Comparison of ENCODE assay signal across 21 cellular contexts in genomic region chr21:16154961-16155360, GRCh38.
"Had no signal": no experiment of that assay in that cellular context is flagged by ENCODE, and none has a peak within 500 bp of the region (broad histone marks: within the 10 kb centered on the region; RNA-seq: fewer than 3 reads in every experiment).

No MANE protein-coding gene starts in this region.

- H3K36me3 Mint-ChIP-seq: activated naive CD8-positive, alpha-beta T cell; memory B cell; stimulated activated memory B cell treated with anti-CD40 and anti-IgM and Interleukin-4, amounts not matched to agents 10 μg/mL and 1 μg/mL and 100 μg/mL, for 72 hours had no signal

- H3K27ac ChIP-seq: stomach, transverse colon, WERI-Rb-1 had no signal

- H3K36me3 ChIP-seq: stomach, transverse colon, WERI-Rb-1 had no signal

- H3K27ac Mint-ChIP-seq: activated naive CD8-positive, alpha-beta T cell; dendritic cell treated with granulocyte-macrophage colony-stimulating factor and Interleukin-4, amounts not matched to agents 40 ng/mL and 50 ng/mL, for 4 days; memory B cell; stimulated activated memory B cell treated with anti-CD40 and anti-IgM and Interleukin-4, amounts not matched to agents 10 μg/mL and 1 μg/mL and 100 μg/mL, for 72 hours; T-helper 2 cell treated with Interferon-gamma antibody and Interleukin-4, amounts not matched to agents 5 μg/mL and 100 μg/mL, for 36 hours had no signal

- H3K9me3 ChIP-seq: mucosa of descending colon, stomach, transverse colon had no signal

- DNase-seq: activated CD4-positive, alpha-beta T cell treated with anti-CD3 and anti-CD28 coated beads for 1 hour; activated CD4-positive, alpha-beta T cell treated with anti-CD3 and anti-CD28 coated beads, Interleukin-2, amount 50 U/mL, for 1 hour; activated T-cell treated with anti-CD3 and anti-CD28 coated beads, Interleukin-2, amount 50 U/mL, for 1 hour; amniotic stem cell; effector CD4-positive, alpha-beta T cell; erythroblast; foreskin fibroblast; islet precursor cell; left colon; mucosa of descending colon; small intestine; stomach; transverse colon; WERI-Rb-1 had no signal

- H3K4me1 Mint-ChIP-seq: memory B cell; neural crest cell; stimulated activated memory B cell treated with anti-CD40 and anti-IgM and Interleukin-4, amounts not matched to agents 10 μg/mL and 1 μg/mL and 100 μg/mL, for 72 hours had no signal

- H3K27me3 ChIP-seq: stomach, transverse colon had no signal

- H3K9me3 Mint-ChIP-seq: dendritic cell treated with granulocyte-macrophage colony-stimulating factor and Interleukin-4, amounts not matched to agents 40 ng/mL and 50 ng/mL, for 4 days; memory B cell; stimulated activated memory B cell treated with anti-CD40 and anti-IgM and Interleukin-4, amounts not matched to agents 10 μg/mL and 1 μg/mL and 100 μg/mL, for 72 hours; T-helper 2 cell treated with Interferon-gamma antibody and Interleukin-4, amounts not matched to agents 5 μg/mL and 100 μg/mL, for 36 hours had no signal

- H3K4me1 ChIP-seq: stomach, transverse colon had no signal

- H3K27me3 Mint-ChIP-seq: activated naive CD8-positive, alpha-beta T cell; dendritic cell treated with granulocyte-macrophage colony-stimulating factor and Interleukin-4, amounts not matched to agents 40 ng/mL and 50 ng/mL, for 4 days; memory B cell; stimulated activated memory B cell treated with anti-CD40 and anti-IgM and Interleukin-4, amounts not matched to agents 10 μg/mL and 1 μg/mL and 100 μg/mL, for 72 hours had no signal

- H3K4me3 Mint-ChIP-seq: activated naive CD8-positive, alpha-beta T cell; dendritic cell treated with granulocyte-macrophage colony-stimulating factor and Interleukin-4, amounts not matched to agents 40 ng/mL and 50 ng/mL, for 4 days; memory B cell; neural crest cell; stimulated activated memory B cell treated with anti-CD40 and anti-IgM and Interleukin-4, amounts not matched to agents 10 μg/mL and 1 μg/mL and 100 μg/mL, for 72 hours; T-helper 2 cell treated with Interferon-gamma antibody and Interleukin-4, amounts not matched to agents 5 μg/mL and 100 μg/mL, for 36 hours had no signal

- H3K4me3 ChIP-seq: mucosa of descending colon, stomach, transverse colon had no signal

- ATAC-seq: left colon; mucosa of descending colon; sciatic nerve; stimulated activated memory B cell treated with anti-CD40 and anti-IgM and Interleukin-4, amounts not matched to agents 10 μg/mL and 1 μg/mL and 100 μg/mL, for 72 hours had no signal
